ENCODE assay signal across 8 cellular contexts in the genomic region with DNA sequence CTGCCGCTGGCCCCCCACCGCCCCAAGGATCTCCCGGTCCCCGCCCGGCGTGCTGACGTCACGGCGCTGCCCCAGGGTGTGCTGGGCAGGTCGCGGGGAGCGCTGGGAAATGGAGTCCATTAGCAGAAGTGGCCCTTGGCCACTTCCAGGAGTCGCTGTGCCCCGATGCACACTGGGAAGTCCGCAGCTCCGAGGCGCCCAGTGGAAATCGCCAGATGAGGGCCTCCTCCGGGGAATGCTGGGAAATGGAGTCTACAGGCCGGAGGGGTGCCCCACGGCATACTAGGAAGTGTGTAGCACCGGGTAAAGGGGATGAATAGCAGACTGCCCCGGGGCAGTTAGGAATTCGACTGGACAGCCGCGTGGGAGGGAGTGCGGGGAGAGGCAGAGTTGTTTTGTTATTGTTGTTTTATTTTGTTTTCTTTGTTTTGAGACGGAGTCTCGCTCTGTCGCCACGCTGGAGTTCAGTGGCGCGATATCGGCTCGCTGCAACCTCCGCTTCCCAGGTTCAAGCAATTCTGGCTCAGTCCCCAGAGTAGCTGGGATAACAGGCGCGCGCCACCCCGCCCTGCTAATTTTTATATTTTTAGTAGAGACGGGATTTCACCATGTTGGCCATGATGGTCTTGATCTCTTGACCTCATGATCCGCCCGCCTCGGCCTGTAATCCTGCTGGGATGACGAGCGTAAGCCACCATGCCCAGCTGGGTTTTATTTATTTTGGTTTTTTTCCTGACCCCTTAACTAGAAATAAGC. TPM values are rescaled to one million over a fixed set of nuclear protein-coding genes. Genes with fewer than 3 reads are reported as not detected.
DNase-seq lines count a peak whose midpoint lies in the region; ATAC-seq, FAIRE-seq and TF ChIP-seq lines count a peak whose summit lies in the region.

Gene PPP1R12C (minus strand): TSS at position 2 of the 756 bp plus-strand sequence. CDS start 94 bp downstream, outside the sequence.

- H3K27me3 ChIP-seq in endothelial cell of umbilical vein (ENCODE audit: control insufficient read depth in 2 of 2, insufficient read depth in 2 of 2, low read length in 2 of 2): no peaks in the 10 kb centered on the region

- H3K36me3 ChIP-seq in OCI-LY7 (ENCODE audit: insufficient read depth, low read length) (peaks cover 17% of the 10 kb centered on the region; the same call in 1 of the 2 replicates), endothelial cell of umbilical vein (ENCODE audit: control insufficient read depth in 2 of 2, extremely low read depth in 1 of 2, insufficient read depth in 2 of 2, low read length in 2 of 2) (no peaks in the 10 kb centered on the region)

- peaks cover 75% of the 10 kb centered on the region for H3K4me1 ChIP-seq in OCI-LY7 (ENCODE audit: insufficient read depth, low read length, poor library complexity, severe bottlenecking)
- peaks cover 20% of the 10 kb centered on the region for H3K4me1 ChIP-seq in endothelial cell of umbilical vein (ENCODE audit: control insufficient read depth, extremely low read depth, insufficient read depth, low read length)

- H3K9me1 ChIP-seq in endothelial cell of umbilical vein (replicated peaks; ENCODE audit: control insufficient read depth, extremely low read depth, insufficient read depth, low read length): no peaks in the 10 kb centered on the region

- POLR2A ChIA-PET in OCI-LY7 (lab: Charles Lee) (no interaction called here), endothelial cell of umbilical vein (lab: Charles Lee) (interaction anchor here (0.6 to 0.7 kb wide), 3 partner anchors 8 to 473 kb away, joined by 3 to 7 read pairs (median 4); no protein-coding TSS in a partner anchor)

- CTCF ChIA-PET in OCI-LY7 (lab: Charles Lee; ENCODE audit: unreplicated experiment) (no interaction called here), endothelial cell of umbilical vein (lab: Charles Lee) (interaction anchor here (0.6 to 4.8 kb wide), 8 partner anchors 15 to 386 kb away, joined by 3 to 38 read pairs (median 4); partner anchors contain the start of gene DNAAF3)

- peak within 1 kb of the TSS; percentile 78 for H3K9ac ChIP-seq in endothelial cell of umbilical vein (replicated peaks; ENCODE audit: extremely low read depth, insufficient read depth, low read length)

- H3K9me2 ChIP-seq in OCI-LY7 (ENCODE audit: insufficient read depth, low read length): no peaks in the 10 kb centered on the region

- dilution Hi-C loops in endothelial cell of umbilical vein (cut with MboI; ENCODE audit: extremely low pct_ligation_motif_present, low sequenced_read_pairs): no loop called here

- H3K4me3 ChIP-seq in OCI-LY7 (ENCODE audit: low read depth, low read length, poor library complexity, severe bottlenecking) (peak within 1 kb of the TSS; percentile 86), endothelial cell of umbilical vein (replicated peaks in 1 of 3; ENCODE audit: insufficient read depth in 1 of 3, low read depth in 1 of 3, low read length in 3 of 3) (peak within 1 kb of the TSS; percentile 30 to 92 (median 75))

- ATAC-seq in GM21526 (IDR thresholded peaks at IDR 0.05; ENCODE audit: low FRiP score, unreplicated experiment): peak; percentile 67

- peak; percentile 98 for FAIRE-seq in endothelial cell of umbilical vein (lab: Jason Lieb, UNC)

- H2AFZ ChIP-seq in OCI-LY7 (ENCODE audit: low read length) (peak within 1 kb of the TSS; percentile 54; the same call in 1 of the 2 replicates), endothelial cell of umbilical vein (ENCODE audit: low read depth, low read length) (peak within 1 kb of the TSS; percentile 35)

- TF ChIP-seq CTCF in OCI-LY7 (conservative IDR thresholded peaks at IDR 0.05; ENCODE audit: low read length): no peak
- TF ChIP-seq CTCF in endothelial cell of umbilical vein (IDR thresholded peaks at IDR 0.05; ENCODE audit: extremely low read depth in 1 of 2, insufficient read depth in 1 of 2, low read depth in 1 of 2, low read length in 2 of 2): no peak

- BruUV-seq in OCI-LY7 (replicated peaks; lab: Mats Ljungman, UMichigan): TSS peak; percentile 92
- TSS peak; percentile 89 for BruUV-seq in endothelial cell of umbilical vein (replicated peaks; lab: Mats Ljungman, UMichigan)

- H4K20me1 ChIP-seq in OCI-LY7 (ENCODE audit: insufficient read depth, low read length): peaks cover 11% of the 10 kb centered on the region
- no peaks in the 10 kb centered on the region for H4K20me1 ChIP-seq in endothelial cell of umbilical vein (replicated peaks; ENCODE audit: control insufficient read depth, extremely low read depth, insufficient read depth, low read length)

- H3K27ac ChIP-seq in OCI-LY7 (ENCODE audit: low read depth, low read length, poor library complexity, severe bottlenecking): peak within 1 kb of the TSS; percentile 92
- H3K27ac ChIP-seq in endothelial cell of umbilical vein (ENCODE audit: insufficient read depth, low read depth, low read length): peak within 1 kb of the TSS; percentile 59

- intact Hi-C loops in OCI-LY7 (cut with micrococcal nuclease; ENCODE audit: unreplicated experiment): no loop called here
- intact Hi-C loops in endothelial cell of umbilical vein (cut with micrococcal nuclease): loop anchor here (1.0 to 5.0 kb wide), 4 partner anchors 31 to 656 kb away; partner anchors contain the start of genes FIZ1, LENG9 and RDH13

- H3K79me2 ChIP-seq in OCI-LY7 (ENCODE audit: insufficient read depth, low read depth, low read length) (peaks cover 53% of the 10 kb centered on the region), endothelial cell of umbilical vein (ENCODE audit: control insufficient read depth, insufficient read depth, low read length) (peaks cover 43% of the 10 kb centered on the region)

- peak; percentile 79 for TF ChIP-seq POLR2A in endothelial cell of umbilical vein (IDR thresholded peaks at IDR 0.05; ENCODE audit: low read depth, low read length)

- H3K9me3 ChIP-seq in OCI-LY7 (ENCODE audit: low read length) (no peaks in the 10 kb centered on the region), endothelial cell of umbilical vein (replicated peaks; ENCODE audit: control insufficient read depth, insufficient read depth, low read length) (no peaks in the 10 kb centered on the region)

- H3K4me2 ChIP-seq in OCI-LY7 (ENCODE audit: low read length): peak within 1 kb of the TSS; percentile 96
- H3K4me2 ChIP-seq in endothelial cell of umbilical vein (ENCODE audit: insufficient read depth, low read length): peak within 1 kb of the TSS; percentile 71

- DNase-seq in D341Med (ENCODE audit: low spot score) (peak; percentile 99), HuH-7.5 (ENCODE audit: low spot score) (peak; percentile 99), OCI-LY7 (ENCODE audit: low spot score) (peak; percentile 99), activated T-cell treated with anti-CD3 and anti-CD28 coated beads for 1 hour (ENCODE audit: low read depth) (peak; percentile 93), endothelial cell of umbilical vein (ENCODE audit: low read depth, low spot score) (peak; percentile 98), midbrain (lab: John Stamatoyannopoulos, UW) (peak; percentile 99)
- DNase-seq in stimulated activated CD8-positive, alpha-beta memory T cell treated with anti-CD3 and anti-CD28 coated beads, Interleukin-2, amount 100 ng/mL, for 1 hour (ENCODE audit: low read depth in 2 of 2): peak; percentile 92 to 93

TF ChIP-seq in endothelial cell of umbilical vein, 7 proteins besides CTCF, POLR2A, EP300 and RAD21:
- TF ChIP-seq POLR2AphosphoS5 (IDR thresholded peaks at IDR 0.05; ENCODE audit: insufficient read depth, low read depth, low read length) (peak; percentile 76), JUN (IDR thresholded peaks at IDR 0.05; ENCODE audit: borderline replicate concordance, insufficient read depth, insufficient read length, low read depth) (no peak)

RNA-seq across cellular contexts. Expression of gene PPP1R12C, which starts in this region (rescaled TPM):
- total RNA-seq in OCI-LY7 (2014; rRNA removed; shearing (Covaris generic)): 194 and 211 TPM in 2 replicates
- total RNA-seq in OCI-LY7 (2022) (177 and 186 TPM in 2 replicates), endothelial cell of umbilical vein (137 and 149 TPM in 2 replicates)
- 69.5 and 86.4 TPM in 2 replicates for polyA plus RNA-seq in endothelial cell of umbilical vein
- polyA plus RNA-seq in endothelial cell of umbilical vein (2011; cell fraction: cytosol; rRNA removed): 25.7 and 48.4 TPM in 2 replicates
- polyA plus RNA-seq in endothelial cell of umbilical vein (2011; cell fraction: nucleus; rRNA removed): 435 and 453 TPM in 2 replicates
- polyA plus RNA-seq in endothelial cell of umbilical vein (2012): 78.4 and 97.9 TPM in 2 replicates
- polyA minus RNA-seq in endothelial cell of umbilical vein: 30.1 and 37.1 TPM in 2 replicates
- polyA minus RNA-seq in endothelial cell of umbilical vein (2011; cell fraction: cytosol; rRNA and poly(A)+ RNA removed): 17.8 TPM
- polyA minus RNA-seq in endothelial cell of umbilical vein (2011; cell fraction: nucleus; rRNA and poly(A)+ RNA removed): 60.6 and 103 TPM in 2 replicates

Comparison
In these comparisons a context has a peak if more than half of its experiments do, and no peak if none do; other contexts are left out.
1. Peak in every context shown above with its lines: DNase-seq, ATAC-seq, H3K4me3 ChIP-seq and H3K27ac ChIP-seq.